22 cellular contexts compared by ENCODE assay signal in the genomic region with DNA sequence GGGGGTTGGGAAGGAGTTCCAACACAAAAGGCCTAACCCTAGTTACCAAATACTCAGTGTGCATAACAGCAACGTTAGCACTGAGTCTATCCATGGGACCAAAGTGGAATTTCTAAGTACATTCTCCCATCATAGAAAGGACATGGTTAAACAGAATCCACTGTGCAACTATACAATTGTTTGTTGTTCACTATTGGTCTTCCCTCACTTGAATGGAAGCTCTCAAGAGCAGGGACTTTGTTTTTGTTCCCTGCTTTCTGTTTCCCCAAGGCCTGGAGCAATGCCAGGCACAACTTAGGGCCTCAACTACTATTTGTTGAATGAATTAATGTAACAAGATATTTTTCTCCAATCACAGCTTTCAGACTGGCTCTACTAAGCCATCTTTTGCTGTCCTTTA. TPM values are rescaled to one million over a fixed set of nuclear protein-coding genes. Genes with fewer than 3 reads are reported as not detected.
A peak's percentile ranks its signal among the peaks of the same experiment; 100 is the strongest.
DNase-seq lines count a peak whose midpoint lies in the region; FAIRE-seq and TF ChIP-seq lines count a peak whose summit lies in the region.
"Had no signal": no experiment of that assay in that cellular context is flagged by ENCODE, and none has a peak within 500 bp of the region (broad histone marks: within the 10 kb centered on the region; RNA-seq: fewer than 3 reads in every experiment).

No MANE protein-coding gene starts in this region.

- H3K9me3 ChIP-seq in astrocyte (ENCODE audit: insufficient read depth, low read depth, low read length): no peaks in the 10 kb centered on the region
- H3K9me3 ChIP-seq: MG63 had no signal

- no peak overlapping the region for H3K27ac ChIP-seq in astrocyte (ENCODE audit: low read depth, low read length)
- H3K27ac ChIP-seq: 22Rv1 had no signal

- DNase-seq in DMS53 (lab: John Stamatoyannopoulos, UW): peak; percentile 20
- DNase-seq in DMS53 treated with DMSO at 0.1 percent for 48 hours (lab: John Stamatoyannopoulos, UW; ENCODE audit: unreplicated experiment): no peak
- DNase-seq in astrocyte (ENCODE audit: low read depth): no peak
- peak; percentile 91 for DNase-seq in foreskin melanocyte
- peak; percentile 26 for DNase-seq in pons (ENCODE audit: low spot score)
- DNase-seq in T-helper 2 cell: no peak
- no peak for DNase-seq in NCI-H774 (lab: John Stamatoyannopoulos, UW)
- DNase-seq in cortex of kidney (lab: John Stamatoyannopoulos, UW): no peak
- DNase-seq: CD4-positive, alpha-beta memory T cell; GDM1; Karpas-422; MG63; NCI-H1092; NCI-H2081 treated with DMSO at 0.1 percent for 48 hours; NCI-H2227 treated with DMSO at 0.1 percent for 48 hours; NCI-H526; NK-92 treated with Interleukin-12 subunit alpha and Interleukin-12 subunit beta, amount 100 ng/mL, for 24 hours; RPMI8226 had no signal

- FAIRE-seq in astrocyte (lab: Jason Lieb, UNC): no peak
- FAIRE-seq: D721Med, GM12891, GM18507 had no signal

- H2AFZ ChIP-seq in astrocyte (ENCODE audit: low read depth, low read length): no peak overlapping the region

- H3K27me3 Mint-ChIP-seq in astrocyte (ENCODE audit: low read depth, unreplicated experiment): no peaks in the 10 kb centered on the region

- no peak overlapping the region for H3K4me3 ChIP-seq in astrocyte (ENCODE audit: insufficient read depth, low read depth, low read length)
- H3K4me3 ChIP-seq: MG63 had no signal

- peaks cover 13% of the 10 kb centered on the region for H3K4me1 ChIP-seq in astrocyte (ENCODE audit: insufficient read depth, low read length)

- H3K4me2 ChIP-seq in astrocyte (ENCODE audit: low read length): no peak overlapping the region

- no peak overlapping the region for H3K4me3 Mint-ChIP-seq in astrocyte (ENCODE audit: unreplicated experiment)

- H3K79me2 ChIP-seq in astrocyte (ENCODE audit: insufficient read depth, low read length): peaks cover 85% of the 10 kb centered on the region

- peaks cover 36% of the 10 kb centered on the region for H3K4me1 Mint-ChIP-seq in astrocyte (ENCODE audit: low read depth, unreplicated experiment)
- H3K4me1 Mint-ChIP-seq: CD4-positive, alpha-beta memory T cell had no signal

- H3K27me3 ChIP-seq in astrocyte (ENCODE audit: insufficient read depth, low read length): no peaks in the 10 kb centered on the region
- H3K27me3 ChIP-seq: MG63 had no signal

- peaks cover 11% of the 10 kb centered on the region for H3K36me3 Mint-ChIP-seq in astrocyte (ENCODE audit: low read depth, unreplicated experiment)
- H3K36me3 Mint-ChIP-seq: CD4-positive, alpha-beta memory T cell had no signal

- H3K9me3 Mint-ChIP-seq in astrocyte (ENCODE audit: unreplicated experiment): no peaks in the 10 kb centered on the region
- H3K9me3 Mint-ChIP-seq: CD4-positive, alpha-beta memory T cell had no signal

- no peak overlapping the region for H3K9ac ChIP-seq in astrocyte (ENCODE audit: low read length)

- peaks cover 2% of the 10 kb centered on the region for H3K36me3 ChIP-seq in astrocyte (ENCODE audit: insufficient read depth, low read length)
- H3K36me3 ChIP-seq: MG63 had no signal

- no peaks in the 10 kb centered on the region for H4K20me1 ChIP-seq in astrocyte (ENCODE audit: insufficient read depth, low read length)

- TF ChIP-seq CTCF in astrocyte (IDR thresholded peaks at IDR 0.05; ENCODE audit: insufficient read depth, low read depth, low read length): no peak

- peak overlapping the region; percentile 69 for H3K27ac Mint-ChIP-seq in astrocyte (ENCODE audit: unreplicated experiment)
- H3K27ac Mint-ChIP-seq: CD4-positive, alpha-beta memory T cell had no signal

RNA-seq across cellular contexts. Expression of a gene that starts 25.6 kb away (rescaled TPM):
- total RNA-seq in astrocyte: 118 and 123 TPM in 2 replicates
- total RNA-seq: CD4-positive, alpha-beta memory T cell had no signal

Comparison
In these comparisons a context has a peak if more than half of its experiments do, and no peak if none do; other contexts are left out.
1. DNase-seq: peak in DMS53 (single experiment), foreskin melanocyte (single experiment) and pons (single experiment); none in DMS53 treated with DMSO at 0.1 percent for 48 hours (single experiment), astrocyte (single experiment), T-helper 2 cell (0 of 5), NCI-H774 (single experiment) and cortex of kidney (single experiment).